In the genomic region with DNA sequence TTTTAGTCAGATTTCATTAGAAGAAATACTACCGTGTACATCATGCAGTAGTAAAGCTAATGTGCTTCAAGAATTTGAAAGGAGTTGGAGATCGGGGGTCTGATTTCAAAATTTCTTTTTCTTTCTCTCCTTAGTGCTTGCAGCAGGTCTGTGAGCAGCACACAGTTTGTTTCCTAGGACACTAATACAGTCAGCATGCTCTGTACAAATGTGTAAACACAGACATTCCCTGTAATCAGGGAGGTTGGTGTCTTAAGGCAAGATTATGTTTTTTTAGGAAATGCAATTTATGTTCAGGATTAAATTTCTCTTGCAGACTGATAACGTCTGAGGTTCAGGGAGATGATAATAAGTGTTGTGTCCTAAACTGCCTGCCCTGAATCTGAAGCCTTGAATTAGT, we compare ENCODE assay signal across 1 cellular context.
TF ChIP-seq lines count a peak whose summit lies in the region.

No MANE protein-coding gene starts in this region.

TF ChIP-seq in SK-N-SH treated with all-trans-retinoic acid at 6 μM for 48 hours, 23 proteins besides CTCF, POLR2A, EP300 and RAD21 (continued from another document):
- TF ChIP-seq ZNF70 (CRISPR knock-in tag; IDR thresholded peaks at IDR 0.05), result no peak
- no peak for TF ChIP-seq BACH2 (CRISPR knock-in tag; IDR thresholded peaks at IDR 0.05; ENCODE audit: borderline replicate concordance)
- no peak for TF ChIP-seq PPARA (CRISPR knock-in tag; IDR thresholded peaks at IDR 0.05; ENCODE audit: borderline replicate concordance)
- no peak for TF ChIP-seq ZC3H10 (CRISPR knock-in tag; IDR thresholded peaks at IDR 0.05)
- TF ChIP-seq GLIS3 (CRISPR knock-in tag; IDR thresholded peaks at IDR 0.05), result no peak
- TF ChIP-seq, protein P1, sequence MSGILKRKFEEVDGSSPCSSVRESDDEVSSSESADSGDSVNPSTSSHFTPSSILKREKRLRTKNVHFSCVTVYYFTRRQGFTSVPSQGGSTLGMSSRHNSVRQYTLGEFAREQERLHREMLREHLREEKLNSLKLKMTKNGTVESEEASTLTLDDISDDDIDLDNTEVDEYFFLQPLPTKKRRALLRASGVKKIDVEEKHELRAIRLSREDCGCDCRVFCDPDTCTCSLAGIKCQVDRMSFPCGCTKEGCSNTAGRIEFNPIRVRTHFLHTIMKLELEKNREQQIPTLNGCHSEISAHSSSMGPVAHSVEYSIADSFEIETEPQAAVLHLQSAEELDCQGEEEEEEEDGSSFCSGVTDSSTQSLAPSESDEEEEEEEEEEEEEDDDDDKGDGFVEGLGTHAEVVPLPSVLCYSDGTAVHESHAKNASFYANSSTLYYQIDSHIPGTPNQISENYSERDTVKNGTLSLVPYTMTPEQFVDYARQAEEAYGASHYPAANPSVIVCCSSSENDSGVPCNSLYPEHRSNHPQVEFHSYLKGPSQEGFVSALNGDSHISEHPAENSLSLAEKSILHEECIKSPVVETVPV (CRISPR knock-in tag; IDR thresholded peaks at IDR 0.05), result no peak
